Comparison of ENCODE assay signal across 18 cellular contexts in the genomic region with DNA sequence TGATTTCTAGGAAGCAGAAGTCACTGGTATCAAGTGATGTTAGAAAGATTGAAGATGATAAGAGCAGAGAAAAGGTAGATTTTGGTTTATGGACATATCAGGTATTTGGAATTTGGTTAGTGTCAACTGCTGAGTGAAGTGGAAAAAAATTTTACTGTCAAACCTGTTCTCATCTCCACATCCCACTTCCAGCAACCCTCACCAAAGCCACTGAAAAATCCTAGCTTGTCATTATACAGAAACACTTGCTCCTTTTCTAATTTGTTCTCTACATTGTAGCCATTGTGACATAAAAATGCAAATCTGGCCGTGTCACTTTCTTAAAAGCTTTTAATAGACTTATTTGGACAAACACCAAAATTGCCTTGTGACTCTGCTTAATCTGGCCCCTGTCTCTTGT. TPM values are rescaled to one million over a fixed set of nuclear protein-coding genes. Genes with fewer than 3 reads are reported as not detected.
DNase-seq lines count a peak whose midpoint lies in the region; ATAC-seq and TF ChIP-seq lines count a peak whose summit lies in the region.
"Had no signal": no experiment of that assay in that cellular context is flagged by ENCODE, and none has a peak within 500 bp of the region (broad histone marks: within the 10 kb centered on the region; RNA-seq: fewer than 3 reads in every experiment).

No MANE protein-coding gene starts in this region.

- H3K4me3 ChIP-seq in gastroesophageal sphincter: no peak overlapping the region

- no peaks in the 10 kb centered on the region for H3K4me1 ChIP-seq in gastroesophageal sphincter

- TF ChIP-seq CTCF in brain (conservative IDR thresholded peaks at IDR 0.05) (no peak), neural crest cell (conservative IDR thresholded peaks at IDR 0.05) (no peak), gastroesophageal sphincter (IDR thresholded peaks at IDR 0.05) (no peak)

- peaks cover 80% of the 10 kb centered on the region for H3K36me3 Mint-ChIP-seq in stimulated activated naive CD8-positive, alpha-beta T cell treated with anti-CD3 and anti-CD28 coated beads, Interleukin-15, Interleukin-2, amounts not matched to agents 100 ng/mL and 50 ng/mL, for 24 hours (ENCODE audit: low read depth)
- peaks cover 96% of the 10 kb centered on the region for H3K36me3 Mint-ChIP-seq in brain
- H3K36me3 Mint-ChIP-seq in neural crest cell (ENCODE audit: low read depth): peaks cover 49% of the 10 kb centered on the region

- no peaks in the 10 kb centered on the region for H3K9me3 Mint-ChIP-seq in stimulated activated naive CD8-positive, alpha-beta T cell treated with anti-CD3 and anti-CD28 coated beads, Interleukin-15, Interleukin-2, amounts not matched to agents 100 ng/mL and 50 ng/mL, for 24 hours
- peaks cover 5 to 15% of the 10 kb centered on the region in 2 donors for H3K9me3 Mint-ChIP-seq in stimulated activated naive CD8-positive, alpha-beta T cell treated with anti-CD3 and anti-CD28 coated beads, Interleukin-15, amount 100 ng/mL, for 72 hours
- peaks cover 21 to 62% (median 39%) of the 10 kb centered on the region in 5 experiments for H3K9me3 Mint-ChIP-seq in brain
- peaks cover 14% of the 10 kb centered on the region for H3K9me3 Mint-ChIP-seq in neural crest cell

- H3K4me3 Mint-ChIP-seq in stimulated activated naive CD8-positive, alpha-beta T cell treated with anti-CD3 and anti-CD28 coated beads, Interleukin-15, Interleukin-2, amounts not matched to agents 100 ng/mL and 50 ng/mL, for 24 hours: no peak overlapping the region
- H3K4me3 Mint-ChIP-seq in stimulated activated naive CD8-positive, alpha-beta T cell treated with anti-CD3 and anti-CD28 coated beads, Interleukin-15, amount 100 ng/mL, for 72 hours: no peak overlapping the region
- H3K4me3 Mint-ChIP-seq in brain (peak overlapping the region in 1 of 5 experiments; percentile 15), neural crest cell (no peak overlapping the region)
- H3K4me3 Mint-ChIP-seq: CD4-positive, alpha-beta memory T cell had no signal

- peak overlapping the region; percentile 4 for H3K27ac Mint-ChIP-seq in stimulated activated naive CD8-positive, alpha-beta T cell treated with anti-CD3 and anti-CD28 coated beads, Interleukin-15, Interleukin-2, amounts not matched to agents 100 ng/mL and 50 ng/mL, for 24 hours
- peak overlapping the region in 1 of 2 donors; percentile 30 for H3K27ac Mint-ChIP-seq in stimulated activated naive CD8-positive, alpha-beta T cell treated with anti-CD3 and anti-CD28 coated beads, Interleukin-15, amount 100 ng/mL, for 72 hours
- H3K27ac Mint-ChIP-seq in brain: peak overlapping the region in 4 of 5 experiments; percentile 0 to 79 (median 42)
- H3K27ac Mint-ChIP-seq in neural crest cell (ENCODE audit: unreplicated experiment): peak overlapping the region; percentile 46

- TF ChIP-seq POLR2A in gastroesophageal sphincter (IDR thresholded peaks at IDR 0.05): no peak

- H3K36me3 ChIP-seq in gastroesophageal sphincter: peaks cover 0 to 48% of the 10 kb centered on the region in 2 donors

- no peak overlapping the region for H3K27ac ChIP-seq in gastroesophageal sphincter

- no peak for TF ChIP-seq EP300 in gastroesophageal sphincter (IDR thresholded peaks at IDR 0.05)

- no peak for DNase-seq in stimulated activated naive CD8-positive, alpha-beta T cell treated with anti-CD3 and anti-CD28 coated beads, Interleukin-15, amount 100 ng/mL, for 72 hours
- DNase-seq in neural crest cell (ENCODE audit: low read depth, low spot score) (no peak), NCI-H510A treated with DMSO at 0.1 percent for 48 hours (lab: John Stamatoyannopoulos, UW) (no peak), nucleus accumbens (lab: John Stamatoyannopoulos, UW) (no peak), GDM1 (lab: John Stamatoyannopoulos, UW) (no peak)
- DNase-seq: AML-193; CD4-positive, alpha-beta memory T cell; DND-41; KG1; NCI-H1048; NCI-H2107; NCI-H345; NCI-H82 had no signal

- no peaks in the 10 kb centered on the region for H3K9me3 ChIP-seq in gastroesophageal sphincter

- no peaks in the 10 kb centered on the region for H3K27me3 ChIP-seq in gastroesophageal sphincter

- no peaks in the 10 kb centered on the region for H3K27me3 Mint-ChIP-seq in stimulated activated naive CD8-positive, alpha-beta T cell treated with anti-CD3 and anti-CD28 coated beads, Interleukin-15, Interleukin-2, amounts not matched to agents 100 ng/mL and 50 ng/mL, for 24 hours
- no peaks in the 10 kb centered on the region for H3K27me3 Mint-ChIP-seq in stimulated activated naive CD8-positive, alpha-beta T cell treated with anti-CD3 and anti-CD28 coated beads, Interleukin-15, amount 100 ng/mL, for 72 hours
- H3K27me3 Mint-ChIP-seq in brain (peaks cover 4% of the 10 kb centered on the region), neural crest cell (ENCODE audit: low read depth) (no peaks in the 10 kb centered on the region)
- H3K27me3 Mint-ChIP-seq: CD4-positive, alpha-beta memory T cell had no signal

- 17 to 33% methylated on average over 1 of the region's 1 CpG for WGBS in gastroesophageal sphincter (ENCODE audit: low coverage in 1 of 2), 2 donors

- peaks cover 4% of the 10 kb centered on the region for H3K4me1 Mint-ChIP-seq in stimulated activated naive CD8-positive, alpha-beta T cell treated with anti-CD3 and anti-CD28 coated beads, Interleukin-15, Interleukin-2, amounts not matched to agents 100 ng/mL and 50 ng/mL, for 24 hours (ENCODE audit: low read depth)
- no peaks in the 10 kb centered on the region for H3K4me1 Mint-ChIP-seq in stimulated activated naive CD8-positive, alpha-beta T cell treated with anti-CD3 and anti-CD28 coated beads, Interleukin-15, amount 100 ng/mL, for 72 hours
- H3K4me1 Mint-ChIP-seq in brain: peaks cover 24% of the 10 kb centered on the region
- H3K4me1 Mint-ChIP-seq in neural crest cell: peaks cover 13% of the 10 kb centered on the region

- no peak for ATAC-seq in stimulated activated naive CD8-positive, alpha-beta T cell treated with anti-CD3 and anti-CD28 coated beads, Interleukin-15, amount 100 ng/mL, for 72 hours
- no peak for ATAC-seq in gastroesophageal sphincter
- ATAC-seq: Panc1, Right ventricle myocardium inferior had no signal

RNA-seq across cellular contexts. Expression of a gene that starts 54.0 kb away (rescaled TPM):
- 24.1 TPM for polyA plus RNA-seq in brain (ENCODE audit: insufficient read depth, low read depth, low replicate concordance)
- total RNA-seq in neural crest cell (93.8 and 94.0 TPM in 2 replicates), gastroesophageal sphincter (10 to 100 TPM; 13.9 to 16.2 (median 14.1) TPM)
